8 cellular contexts compared by ENCODE assay signal in the genomic region with DNA sequence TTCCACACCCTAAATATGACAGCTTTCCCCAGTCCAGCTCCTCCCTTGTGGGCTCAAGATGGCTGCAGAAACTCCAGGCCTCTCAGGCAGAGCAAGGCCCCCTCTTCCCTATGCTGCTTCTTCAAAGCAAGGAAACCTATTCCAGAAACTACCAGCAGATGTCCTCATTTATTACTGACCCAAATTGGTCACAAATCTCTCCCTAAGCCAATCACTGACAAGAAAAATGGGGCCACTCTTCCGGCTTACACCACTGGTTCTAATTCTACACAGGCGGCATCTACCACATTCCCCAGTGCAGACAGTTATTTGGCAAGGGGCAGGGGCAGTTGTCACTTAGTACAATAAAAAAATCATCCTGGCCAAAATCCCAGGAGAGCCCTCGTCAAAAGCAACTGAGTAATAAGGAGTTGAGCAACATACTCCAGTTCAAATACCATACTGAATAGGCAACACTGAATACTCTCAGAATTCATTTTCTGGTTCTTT.
DNase-seq lines count a peak whose midpoint lies in the region; ATAC-seq and TF ChIP-seq lines count a peak whose summit lies in the region.

No MANE protein-coding gene starts in this region.

- H3K4me3 ChIP-seq in KMS-11 (IDR thresholded peaks at IDR 0.05; ENCODE audit: insufficient read depth, low read depth, low read length) (no peak overlapping the region), ovary (no peak overlapping the region)

- H3K9me3 Mint-ChIP-seq in activated CD8-positive, alpha-beta T cell treated with anti-CD3 and anti-CD28 coated beads for 36 hours, result no peaks in the 10 kb centered on the region

- peak overlapping the region; percentile 46 for H3K27ac Mint-ChIP-seq in activated CD8-positive, alpha-beta T cell treated with anti-CD3 and anti-CD28 coated beads for 36 hours

- H3K27me3 ChIP-seq in KMS-11 (ENCODE audit: insufficient read depth, low read depth) (no peaks in the 10 kb centered on the region), ovary (no peaks in the 10 kb centered on the region)

- peaks cover 11% of the 10 kb centered on the region for H3K36me3 Mint-ChIP-seq in activated CD8-positive, alpha-beta T cell treated with anti-CD3 and anti-CD28 coated beads for 36 hours (ENCODE audit: low read depth)

- peak; percentile 88 for ATAC-seq in GM21529 (IDR thresholded peaks at IDR 0.05; ENCODE audit: unreplicated experiment)
- peak; percentile 17 for ATAC-seq in activated CD8-positive, alpha-beta T cell treated with anti-CD3 and anti-CD28 coated beads for 36 hours

- no peak for TF ChIP-seq POLR2A in ovary (IDR thresholded peaks at IDR 0.05)

- no peak overlapping the region for H3K27ac ChIP-seq in KMS-11
- H3K27ac ChIP-seq in ovary, result no peak overlapping the region

- peaks cover 58% of the 10 kb centered on the region for H3K4me1 Mint-ChIP-seq in activated CD8-positive, alpha-beta T cell treated with anti-CD3 and anti-CD28 coated beads for 36 hours (ENCODE audit: low read depth)

- peak; percentile 75 for TF ChIP-seq CTCF in KMS-11 (conservative IDR thresholded peaks at IDR 0.05; ENCODE audit: low read depth, low read length)
- peak; percentile 67 for TF ChIP-seq CTCF in activated CD8-positive, alpha-beta T cell treated with anti-CD3 and anti-CD28 coated beads for 36 hours (IDR thresholded peaks at IDR 0.05)
- peak; percentile 19 to 70 (median 66) for TF ChIP-seq CTCF in ovary (IDR thresholded peaks at IDR 0.05)

- POLR2A ChIA-PET in activated CD8-positive, alpha-beta T cell treated with anti-CD3 and anti-CD28 coated beads for 36 hours (lab: Charles Lee), result no interaction called here

- WGBS in ovary, 3 donors, result 5 to 16% (median 8%) methylated on average over 3 of the region's 3 CpGs

- no peak overlapping the region for H2AFZ ChIP-seq in KMS-11 (ENCODE audit: low read depth)

- DNase-seq in DMS153 treated with DMSO at 0.1 percent for 48 hours (lab: John Stamatoyannopoulos, UW; ENCODE audit: unreplicated experiment) (peak; percentile 1), DMS153 (lab: John Stamatoyannopoulos, UW) (no peak), germinal center (ENCODE audit: low spot score) (peak; percentile 69), ovary (peak in 4 of 5 donors; percentile 35 to 73 (median 61)), T-helper 9 cell (no peak)
- DNase-seq in activated CD8-positive, alpha-beta T cell treated with anti-CD3 and anti-CD28 coated beads for 36 hours, result peak; percentile 31

- H4K20me1 ChIP-seq in KMS-11 (ENCODE audit: insufficient read depth), result no peaks in the 10 kb centered on the region

- no peak overlapping the region for H3K9ac ChIP-seq in KMS-11

- H3K4me2 ChIP-seq in KMS-11, result no peak overlapping the region

- no peak for TF ChIP-seq EP300 in ovary (IDR thresholded peaks at IDR 0.05)

- no peak overlapping the region for H3K4me3 Mint-ChIP-seq in activated CD8-positive, alpha-beta T cell treated with anti-CD3 and anti-CD28 coated beads for 36 hours

- no peaks in the 10 kb centered on the region for H3K79me2 ChIP-seq in KMS-11 (ENCODE audit: insufficient read depth, low read depth)

- CTCF ChIA-PET in activated CD8-positive, alpha-beta T cell treated with anti-CD3 and anti-CD28 coated beads for 36 hours (lab: Charles Lee), result interaction anchor here (1.0 to 3.1 kb wide), 4 partner anchors 8 to 148 kb away, joined by 4 to 19 read pairs (median 6); no protein-coding TSS in a partner anchor

- no peaks in the 10 kb centered on the region for H3K27me3 Mint-ChIP-seq in activated CD8-positive, alpha-beta T cell treated with anti-CD3 and anti-CD28 coated beads for 36 hours

- H3K36me3 ChIP-seq in KMS-11 (ENCODE audit: insufficient read depth) (no peaks in the 10 kb centered on the region), ovary (no peaks in the 10 kb centered on the region)

- intact Hi-C loops in activated CD8-positive, alpha-beta T cell treated with anti-CD3 and anti-CD28 coated beads for 36 hours (cut with micrococcal nuclease), result loop anchor here (10.0 kb wide), 1 partner anchor 336 kb away; no protein-coding TSS in a partner anchor
- intact Hi-C loops in ovary (cut with DNase I), result loop anchor here in 3 of 4 donors (5.0 to 10.0 kb wide), 2 partner anchors 144 to 147 kb away; no protein-coding TSS in a partner anchor

- no peaks in the 10 kb centered on the region for H3K9me3 ChIP-seq in ovary

- H3K4me1 ChIP-seq in KMS-11 (ENCODE audit: low read depth, poor library complexity, severe bottlenecking), result peaks cover 33% of the 10 kb centered on the region
- peaks cover 5% of the 10 kb centered on the region for H3K4me1 ChIP-seq in ovary (ENCODE audit: insufficient read depth)

Comparison
In these comparisons a context has a peak if more than half of its experiments do, and no peak if none do; other contexts are left out.
1. DNase-seq: peak in DMS153 treated with DMSO at 0.1 percent for 48 hours (single experiment), activated CD8-positive, alpha-beta T cell treated with anti-CD3 and anti-CD28 coated beads for 36 hours (single experiment), germinal center (single experiment) and ovary (4 of 5); none in DMS153 (single experiment) and T-helper 9 cell (single experiment).
2. Peak in every context shown above with its lines, with median percentiles within 50 percentile points of each other: CTCF ChIP-seq.